1 cellular context compared by ENCODE assay signal in the genomic region with DNA sequence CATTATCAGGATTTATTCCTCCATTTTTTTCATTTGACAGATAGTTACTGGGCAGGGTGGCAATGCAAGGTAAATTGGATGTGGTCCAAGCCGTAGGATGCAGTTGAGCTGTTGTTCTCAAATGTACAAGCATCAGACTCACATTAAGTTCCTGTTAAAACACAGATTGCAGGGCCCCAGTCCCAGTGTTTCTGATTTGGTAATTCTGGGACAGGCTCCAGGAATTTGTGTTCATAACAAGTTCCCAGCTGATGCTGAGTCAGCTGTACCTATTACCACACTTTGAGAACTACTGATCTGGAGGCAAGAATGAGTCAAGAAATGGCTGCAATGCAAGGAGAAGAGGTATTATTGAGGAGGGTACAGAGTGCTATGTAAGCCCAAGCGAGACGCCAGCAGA.
TF ChIP-seq lines count a peak whose summit lies in the region.

No MANE protein-coding gene starts in this region.

TF ChIP-seq in GM23338, 12 proteins besides CTCF, POLR2A, EP300 and RAD21 (continued from another document):
- TF ChIP-seq, protein P1, sequence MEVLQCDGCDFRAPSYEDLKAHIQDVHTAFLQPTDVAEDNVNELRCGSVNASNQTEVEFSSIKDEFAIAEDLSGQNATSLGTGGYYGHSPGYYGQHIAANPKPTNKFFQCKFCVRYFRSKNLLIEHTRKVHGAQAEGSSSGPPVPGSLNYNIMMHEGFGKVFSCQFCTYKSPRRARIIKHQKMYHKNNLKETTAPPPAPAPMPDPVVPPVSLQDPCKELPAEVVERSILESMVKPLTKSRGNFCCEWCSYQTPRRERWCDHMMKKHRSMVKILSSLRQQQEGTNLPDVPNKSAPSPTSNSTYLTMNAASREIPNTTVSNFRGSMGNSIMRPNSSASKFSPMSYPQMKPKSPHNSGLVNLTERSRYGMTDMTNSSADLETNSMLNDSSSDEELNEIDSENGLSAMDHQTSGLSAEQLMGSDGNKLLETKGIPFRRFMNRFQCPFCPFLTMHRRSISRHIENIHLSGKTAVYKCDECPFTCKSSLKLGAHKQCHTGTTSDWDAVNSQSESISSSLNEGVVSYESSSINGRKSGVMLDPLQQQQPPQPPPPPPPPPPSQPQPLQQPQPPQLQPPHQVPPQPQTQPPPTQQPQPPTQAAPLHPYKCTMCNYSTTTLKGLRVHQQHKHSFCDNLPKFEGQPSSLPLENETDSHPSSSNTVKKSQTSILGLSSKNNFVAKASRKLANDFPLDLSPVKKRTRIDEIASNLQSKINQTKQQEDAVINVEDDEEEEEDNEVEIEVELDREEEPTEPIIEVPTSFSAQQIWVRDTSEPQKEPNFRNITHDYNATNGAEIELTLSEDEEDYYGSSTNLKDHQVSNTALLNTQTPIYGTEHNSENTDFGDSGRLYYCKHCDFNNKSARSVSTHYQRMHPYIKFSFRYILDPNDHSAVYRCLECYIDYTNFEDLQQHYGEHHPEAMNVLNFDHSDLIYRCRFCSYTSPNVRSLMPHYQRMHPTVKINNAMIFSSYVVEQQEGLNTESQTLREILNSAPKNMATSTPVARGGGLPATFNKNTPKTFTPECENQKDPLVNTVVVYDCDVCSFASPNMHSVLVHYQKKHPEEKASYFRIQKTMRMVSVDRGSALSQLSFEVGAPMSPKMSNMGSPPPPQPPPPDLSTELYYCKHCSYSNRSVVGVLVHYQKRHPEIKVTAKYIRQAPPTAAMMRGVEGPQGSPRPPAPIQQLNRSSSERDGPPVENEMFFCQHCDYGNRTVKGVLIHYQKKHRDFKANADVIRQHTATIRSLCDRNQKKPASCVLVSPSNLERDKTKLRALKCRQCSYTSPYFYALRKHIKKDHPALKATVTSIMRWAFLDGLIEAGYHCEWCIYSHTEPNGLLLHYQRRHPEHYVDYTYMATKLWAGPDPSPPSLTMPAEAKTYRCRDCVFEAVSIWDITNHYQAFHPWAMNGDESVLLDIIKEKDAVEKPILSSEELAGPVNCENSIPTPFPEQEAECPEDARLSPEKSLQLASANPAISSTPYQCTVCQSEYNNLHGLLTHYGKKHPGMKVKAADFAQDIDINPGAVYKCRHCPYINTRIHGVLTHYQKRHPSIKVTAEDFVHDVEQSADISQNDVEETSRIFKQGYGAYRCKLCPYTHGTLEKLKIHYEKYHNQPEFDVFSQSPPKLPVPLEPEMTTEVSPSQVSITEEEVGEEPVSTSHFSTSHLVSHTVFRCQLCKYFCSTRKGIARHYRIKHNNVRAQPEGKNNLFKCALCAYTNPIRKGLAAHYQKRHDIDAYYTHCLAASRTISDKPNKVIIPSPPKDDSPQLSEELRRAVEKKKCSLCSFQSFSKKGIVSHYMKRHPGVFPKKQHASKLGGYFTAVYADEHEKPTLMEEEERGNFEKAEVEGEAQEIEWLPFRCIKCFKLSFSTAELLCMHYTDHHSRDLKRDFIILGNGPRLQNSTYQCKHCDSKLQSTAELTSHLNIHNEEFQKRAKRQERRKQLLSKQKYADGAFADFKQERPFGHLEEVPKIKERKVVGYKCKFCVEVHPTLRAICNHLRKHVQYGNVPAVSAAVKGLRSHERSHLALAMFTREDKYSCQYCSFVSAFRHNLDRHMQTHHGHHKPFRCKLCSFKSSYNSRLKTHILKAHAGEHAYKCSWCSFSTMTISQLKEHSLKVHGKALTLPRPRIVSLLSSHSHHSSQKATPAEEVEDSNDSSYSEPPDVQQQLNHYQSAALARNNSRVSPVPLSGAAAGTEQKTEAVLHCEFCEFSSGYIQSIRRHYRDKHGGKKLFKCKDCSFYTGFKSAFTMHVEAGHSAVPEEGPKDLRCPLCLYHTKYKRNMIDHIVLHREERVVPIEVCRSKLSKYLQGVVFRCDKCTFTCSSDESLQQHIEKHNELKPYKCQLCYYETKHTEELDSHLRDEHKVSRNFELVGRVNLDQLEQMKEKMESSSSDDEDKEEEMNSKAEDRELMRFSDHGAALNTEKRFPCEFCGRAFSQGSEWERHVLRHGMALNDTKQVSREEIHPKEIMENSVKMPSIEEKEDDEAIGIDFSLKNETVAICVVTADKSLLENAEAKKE (CRISPR knock-in tag; IDR thresholded peaks at IDR 0.05): no peak
